ENCODE assay signal across 30 cellular contexts in genomic region chr1:210024282-210024681, GRCh38.
"Had no signal": no experiment of that assay in that cellular context is flagged by ENCODE, and none has a peak within 500 bp of the region (broad histone marks: within the 10 kb centered on the region; RNA-seq: fewer than 3 reads in every experiment).

No MANE protein-coding gene starts in this region.

- H3K9ac ChIP-seq: neural progenitor cell, parathyroid adenoma had no signal

- H3K27ac ChIP-seq: neural progenitor cell, ovary, parathyroid adenoma, psoas muscle, skin epidermis, spleen, suprapubic skin, testis, tibial artery, transverse colon, upper lobe of right lung, uterus had no signal

- H3K79me2 ChIP-seq: parathyroid adenoma had no signal

- ATAC-seq: naive thymus-derived CD8-positive, alpha-beta T cell; natural killer cell treated with Interleukin-12 subunit alpha and Interleukin-12 subunit beta and Interleukin-15 and Interleukin-18, amount 100 ng/mL, for 72 hours; psoas muscle; right cardiac atrium; sciatic nerve; stimulated activated memory B cell treated with anti-CD40 and anti-IgM and Interleukin-4, amounts not matched to agents 10 μg/mL and 1 μg/mL and 100 μg/mL, for 72 hours; stimulated activated naive CD8-positive, alpha-beta T cell treated with anti-CD3 and anti-CD28 coated beads, Interleukin-15, amount 100 ng/mL, for 72 hours; stimulated activated naive CD8-positive, alpha-beta T cell treated with anti-CD3 and anti-CD28 coated beads, Interleukin-15, Interleukin-2, amounts not matched to agents 100 U/mL and 50 U/mL, for 24 hours; upper lobe of right lung had no signal

- H3K36me3 ChIP-seq: neural progenitor cell, ovary, spleen, suprapubic skin, tibial artery, transverse colon, upper lobe of right lung, uterus had no signal

- DNase-seq: naive thymus-derived CD8-positive, alpha-beta T cell; nephron progenitor cell; occipital lobe; ovary; posterior cingulate gyrus; psoas muscle; right cardiac atrium; spleen; stimulated activated CD4-positive, alpha-beta T cell treated with anti-CD3 and anti-CD28 coated beads, Interleukin-12 subunit alpha, Interleukin-12 subunit beta, amount 100 ng/mL, for 4 hours; stimulated activated CD4-positive, alpha-beta T cell treated with anti-CD3 and anti-CD28 coated beads, Interleukin-1b, Interleukin-23, amount 100 ng/mL, for 48 hours; stimulated activated CD4-positive, alpha-beta T cell treated with anti-CD3 and anti-CD28 coated beads, Interleukin-4, amount 100 ng/mL, for 1 hour; stimulated activated CD4-positive, alpha-beta T cell treated with anti-CD3 and anti-CD28 coated beads, Interleukin-4, amount 100 ng/mL, for 4 hours; stimulated activated CD8-positive, alpha-beta memory T cell treated with anti-CD3 and anti-CD28 coated beads, Interleukin-4, amount 100 ng/mL, for 48 hours; stimulated activated naive CD4-positive, alpha-beta T cell; stimulated activated naive CD8-positive, alpha-beta T cell treated with anti-CD3 and anti-CD28 coated beads, Interleukin-15, amount 100 ng/mL, for 72 hours; stimulated activated naive CD8-positive, alpha-beta T cell treated with anti-CD3 and anti-CD28 coated beads, Interleukin-15, Interleukin-2, amounts not matched to agents 100 U/mL and 50 U/mL, for 24 hours; substantia nigra; testis; tibial artery; transverse colon; upper lobe of right lung; uterus had no signal

- H3K4me1 ChIP-seq: neural progenitor cell, parathyroid adenoma, psoas muscle, spleen, suprapubic skin, testis, tibial artery, transverse colon, upper lobe of right lung, uterus had no signal

- H2AFZ ChIP-seq: neural progenitor cell, parathyroid adenoma had no signal

- H3K27me3 ChIP-seq: neural progenitor cell, ovary, spleen, suprapubic skin, testis, tibial artery, transverse colon, upper lobe of right lung, uterus had no signal

- H3K9me3 ChIP-seq: ovary, psoas muscle, spleen, suprapubic skin, testis, tibial artery, transverse colon, upper lobe of right lung, uterus had no signal

- H3K4me2 ChIP-seq: neural progenitor cell, smooth muscle cell had no signal

- H3K4me3 ChIP-seq: neural progenitor cell, ovary, psoas muscle, skin epidermis, smooth muscle cell, spleen, suprapubic skin, testis, tibial artery, transverse colon, upper lobe of right lung, uterus had no signal
